In genomic region chr17:57890857-57891232, GRCh38 we compare ENCODE assay signal across 12 cellular contexts. TPM values are rescaled to one million over a fixed set of nuclear protein-coding genes. Genes with fewer than 3 reads are reported as not detected.
A peak's percentile ranks its signal among the peaks of the same experiment; 100 is the strongest.
DNase-seq lines count a peak whose midpoint lies in the region; ATAC-seq and TF ChIP-seq lines count a peak whose summit lies in the region.
"Had no signal": no experiment of that assay in that cellular context is flagged by ENCODE, and none has a peak within 500 bp of the region (broad histone marks: within the 10 kb centered on the region; RNA-seq: fewer than 3 reads in every experiment).

No MANE protein-coding gene starts in this region.

- TF ChIP-seq CTCF in HFFc6 (IDR thresholded peaks at IDR 0.05), result no peak
- no peak for TF ChIP-seq CTCF in coronary artery (IDR thresholded peaks at IDR 0.05)

- ATAC-seq in GM19324 (IDR thresholded peaks at IDR 0.05; ENCODE audit: low FRiP score, unreplicated experiment) (no peak), HG03342 (IDR thresholded peaks at IDR 0.05; ENCODE audit: unreplicated experiment) (no peak)
- ATAC-seq in naive thymus-derived CD4-positive, alpha-beta T cell, result no peak

- H3K4ac ChIP-seq in mesenchymal stem cell (ENCODE audit: low read depth in 1 of 2, low read length in 2 of 2), result no peak overlapping the region

- peaks cover 49% of the 10 kb centered on the region for H3K4me1 ChIP-seq in mesenchymal stem cell (ENCODE audit: control insufficient read depth, insufficient read depth, low read depth, low read length)
- peaks cover 37 to 76% (median 69%) of the 10 kb centered on the region in 5 donors for H3K4me1 ChIP-seq in subcutaneous abdominal adipose tissue (ENCODE audit: control insufficient read depth in 5 of 5, insufficient read depth in 5 of 5, low read length in 5 of 5)
- no peaks in the 10 kb centered on the region for H3K4me1 ChIP-seq in naive thymus-derived CD4-positive, alpha-beta T cell (ENCODE audit: control insufficient read depth in 2 of 2, insufficient read depth in 2 of 2, low read length in 2 of 2)

- intact Hi-C loops in naive thymus-derived CD4-positive, alpha-beta T cell (cut with micrococcal nuclease), result loop anchor here in 1 of 2 donors (10.0 kb wide), 1 partner anchor 54 kb away; no protein-coding TSS in a partner anchor

- no peak overlapping the region for H3K23ac ChIP-seq in mesenchymal stem cell (ENCODE audit: low read length in 2 of 2)

- CTCF ChIA-PET in naive thymus-derived CD4-positive, alpha-beta T cell (lab: Charles Lee), result interaction anchor here (0.6 to 4.4 kb wide), 4 partner anchors 12 to 109 kb away, joined by 3 to 28 read pairs (median 3); no protein-coding TSS in a partner anchor

- H2AK5ac ChIP-seq in mesenchymal stem cell (ENCODE audit: low read length, severe bottlenecking), result peak overlapping the region; percentile 27

- no peak overlapping the region for H2AFZ ChIP-seq in mesenchymal stem cell (ENCODE audit: low read depth, low read length)

- H3K4me3 ChIP-seq in coronary artery, result no peak overlapping the region
- no peak overlapping the region for H3K4me3 ChIP-seq in mesenchymal stem cell (ENCODE audit: insufficient read depth in 1 of 2, low read depth in 1 of 2, low read length in 2 of 2)
- no peak overlapping the region for H3K4me3 ChIP-seq in subcutaneous abdominal adipose tissue (ENCODE audit: low read depth in 1 of 5, low read length in 5 of 5)
- no peak overlapping the region for H3K4me3 ChIP-seq in naive thymus-derived CD4-positive, alpha-beta T cell (ENCODE audit: low read length)

- H4K91ac ChIP-seq in mesenchymal stem cell (ENCODE audit: low read length), result peak overlapping the region; percentile 76

- H3K27me3 ChIP-seq in mesenchymal stem cell (ENCODE audit: control insufficient read depth in 1 of 2, insufficient read depth in 1 of 2, low read length in 2 of 2) (no peaks in the 10 kb centered on the region), subcutaneous abdominal adipose tissue (ENCODE audit: control insufficient read depth in 5 of 5, insufficient read depth in 4 of 5, low read length in 5 of 5) (no peaks in the 10 kb centered on the region)
- H3K27me3 ChIP-seq in naive thymus-derived CD4-positive, alpha-beta T cell (ENCODE audit: control insufficient read depth in 2 of 2, insufficient read depth in 2 of 2, low read length in 2 of 2), result no peaks in the 10 kb centered on the region

- H3K36me3 ChIP-seq in mesenchymal stem cell (ENCODE audit: control insufficient read depth in 1 of 2, insufficient read depth in 2 of 2, low read depth in 1 of 2, low read length in 2 of 2), result peaks cover 6 to 7% of the 10 kb centered on the region in 2 experiments
- no peaks in the 10 kb centered on the region for H3K36me3 ChIP-seq in subcutaneous abdominal adipose tissue (ENCODE audit: control insufficient read depth in 5 of 5, insufficient read depth in 5 of 5, low read length in 5 of 5)
- no peaks in the 10 kb centered on the region for H3K36me3 ChIP-seq in naive thymus-derived CD4-positive, alpha-beta T cell (ENCODE audit: control insufficient read depth in 2 of 3, insufficient read depth in 3 of 3, low read length in 3 of 3)

- H3K4me1 Mint-ChIP-seq in HFFc6 (ENCODE audit: low read depth), result peaks cover 69% of the 10 kb centered on the region
- H3K4me1 Mint-ChIP-seq in naive thymus-derived CD4-positive, alpha-beta T cell, result peaks cover 0 to 9% (median 4%) of the 10 kb centered on the region in 7 donors

- no peak overlapping the region for H2BK5ac ChIP-seq in mesenchymal stem cell (ENCODE audit: low read depth, low read length, poor library complexity, severe bottlenecking)

- no peak overlapping the region for H3K14ac ChIP-seq in mesenchymal stem cell (ENCODE audit: low read length in 2 of 2)

- no peak overlapping the region for H3K4me3 Mint-ChIP-seq in HFFc6
- H3K4me3 Mint-ChIP-seq in naive thymus-derived CD4-positive, alpha-beta T cell, result no peak overlapping the region
- H3K4me3 Mint-ChIP-seq: activated T-helper 1 cell treated with anti-CD3 and anti-CD28 coated beads, Interleukin-12 subunit alpha, Interleukin-12 subunit beta, Interleukin-2, Interleukin-4 antibody, amounts not matched to agents 30 ng/mL and 10 ng/mL and 1 ng/mL, durations not matched to agents 14 hours and 24 hours and 36 hours; CD4-positive, alpha-beta memory T cell had no signal

- no peaks in the 10 kb centered on the region for H3K9me3 ChIP-seq in mesenchymal stem cell (ENCODE audit: control insufficient read depth, low read length)
- no peaks in the 10 kb centered on the region for H3K9me3 ChIP-seq in subcutaneous abdominal adipose tissue (ENCODE audit: control insufficient read depth in 5 of 5, low read length in 5 of 5)
- no peaks in the 10 kb centered on the region for H3K9me3 ChIP-seq in naive thymus-derived CD4-positive, alpha-beta T cell (ENCODE audit: control insufficient read depth in 2 of 3, low read length in 3 of 3)

- H3K27ac Mint-ChIP-seq in HFFc6, result peak overlapping the region; percentile 99
- H3K27ac Mint-ChIP-seq in naive thymus-derived CD4-positive, alpha-beta T cell, result no peak overlapping the region
- H3K27ac Mint-ChIP-seq: activated T-helper 1 cell treated with anti-CD3 and anti-CD28 coated beads, Interleukin-12 subunit alpha, Interleukin-12 subunit beta, Interleukin-2, Interleukin-4 antibody, amounts not matched to agents 30 ng/mL and 10 ng/mL and 1 ng/mL, durations not matched to agents 14 hours and 24 hours and 36 hours had no signal

- no peak overlapping the region for H2BK15ac ChIP-seq in mesenchymal stem cell (ENCODE audit: low read depth, poor library complexity, severe bottlenecking)

- peak overlapping the region in 1 of 2 experiments; percentile 60 for H2BK12ac ChIP-seq in mesenchymal stem cell (ENCODE audit: low read length in 2 of 2)

- peaks cover 6% of the 10 kb centered on the region for H3K27me3 Mint-ChIP-seq in HFFc6 (ENCODE audit: insufficient read depth)
- peaks cover 0 to 7% (median 0%) of the 10 kb centered on the region in 5 donors for H3K27me3 Mint-ChIP-seq in naive thymus-derived CD4-positive, alpha-beta T cell

- peaks cover 6% of the 10 kb centered on the region; the same call in 1 of the 2 replicates for H3K36me3 Mint-ChIP-seq in HFFc6 (ENCODE audit: low read depth)
- no peaks in the 10 kb centered on the region for H3K36me3 Mint-ChIP-seq in naive thymus-derived CD4-positive, alpha-beta T cell
- H3K36me3 Mint-ChIP-seq: CD4-positive, alpha-beta memory T cell had no signal

- H3K27ac ChIP-seq in coronary artery (peak overlapping the region; percentile 91 to 98), mesenchymal stem cell (ENCODE audit: low read length, poor library complexity, severe bottlenecking) (peak overlapping the region; percentile 65), subcutaneous abdominal adipose tissue (ENCODE audit: low read depth, low read length) (peak overlapping the region; percentile 84)
- no peak overlapping the region for H3K27ac ChIP-seq in naive thymus-derived CD4-positive, alpha-beta T cell (ENCODE audit: low read depth, low read length)

- H3K79me1 ChIP-seq in mesenchymal stem cell (replicated peaks; ENCODE audit: low read length, poor library complexity, severe bottlenecking), result peaks cover 34% of the 10 kb centered on the region

- peak overlapping the region in 1 of 2 experiments; percentile 79 for H3K18ac ChIP-seq in mesenchymal stem cell (ENCODE audit: low read depth in 1 of 2, low read length in 2 of 2)

- 94% methylated on average over 4 of the region's 4 CpGs for WGBS in mesenchymal stem cell

- H3K9ac ChIP-seq in mesenchymal stem cell (ENCODE audit: low read length), result no peak overlapping the region
- no peak overlapping the region for H3K9ac ChIP-seq in subcutaneous abdominal adipose tissue (ENCODE audit: low read length in 5 of 5)

- no peak overlapping the region for H4K8ac ChIP-seq in mesenchymal stem cell (ENCODE audit: low read length)

- POLR2A ChIA-PET in naive thymus-derived CD4-positive, alpha-beta T cell (lab: Charles Lee), result interaction anchor here (0.6 kb wide), 1 partner anchor 25 kb away, joined by 3 read pairs; no protein-coding TSS in a partner anchor

- peak overlapping the region; percentile 21 for H2BK120ac ChIP-seq in mesenchymal stem cell (ENCODE audit: low read depth, low read length)

- H3K9me3 Mint-ChIP-seq in HFFc6, result no peaks in the 10 kb centered on the region
- peaks cover 0 to 2% (median 0%) of the 10 kb centered on the region in 11 donors for H3K9me3 Mint-ChIP-seq in naive thymus-derived CD4-positive, alpha-beta T cell
- H3K9me3 Mint-ChIP-seq: activated T-helper 1 cell treated with anti-CD3 and anti-CD28 coated beads, Interleukin-12 subunit alpha, Interleukin-12 subunit beta, Interleukin-2, Interleukin-4 antibody, amounts not matched to agents 30 ng/mL and 10 ng/mL and 1 ng/mL, durations not matched to agents 14 hours and 24 hours and 36 hours; CD4-positive, alpha-beta memory T cell had no signal

- DNase-seq in HFFc6, result no peak
- no peak for DNase-seq in coronary artery (ENCODE audit: low spot score)
- no peak for DNase-seq in mesenchymal stem cell
- no peak for DNase-seq in stimulated activated CD8-positive, alpha-beta memory T cell treated with anti-CD3 and anti-CD28 coated beads, Interleukin-4, amount 100 ng/mL, for 48 hours
- no peak for DNase-seq in naive thymus-derived CD4-positive, alpha-beta T cell
- DNase-seq: CD4-positive, alpha-beta memory T cell; NCI-H1417; NCI-H774 had no signal

- no peak overlapping the region for H3K4me2 ChIP-seq in mesenchymal stem cell (ENCODE audit: low read length, poor library complexity, severe bottlenecking)

RNA-seq across cellular contexts. Expression of gene MRPS23, which starts 41.0 kb away (rescaled TPM):
- 10 to 100 TPM; 47.0 to 62.5 (median 56.4) TPM for total RNA-seq in HFFc6 (2021; fragmentation: NEBNext Ultra II Directional; extraction: Animal tissue kit (Norgen Biotek cat#: 25700))
- polyA plus RNA-seq in mesenchymal stem cell (2013, experiment 1 of 2), result 23.0 TPM
- 21.0 TPM for polyA plus RNA-seq in mesenchymal stem cell (2013, experiment 2 of 2)
- 10 to 100 TPM; 13.0 to 40.5 (median 24.6) TPM for total RNA-seq in naive thymus-derived CD4-positive, alpha-beta T cell
- polyA plus RNA-seq in naive thymus-derived CD4-positive, alpha-beta T cell, result 10 to 100 TPM; 26.5 to 42.8 TPM
